In genomic region chr20:48738399-48739304, GRCh38 we compare ENCODE assay signal across 1 cellular context.
TF ChIP-seq lines count a peak whose summit lies in the region.

No MANE protein-coding gene starts in this region.

TF ChIP-seq in HepG2, 621 proteins besides CTCF, POLR2A, EP300 and RAD21 (continued from another document and continues in another):
- TF ChIP-seq RNF219 (CRISPR knock-in tag; IDR thresholded peaks at IDR 0.05): no peak
- no peak for TF ChIP-seq CBX2 (IDR thresholded peaks at IDR 0.05; ENCODE audit: low read depth, low read length)
- no peak for TF ChIP-seq CBX2 (CRISPR knock-in tag; IDR thresholded peaks at IDR 0.05; ENCODE audit: low read depth)
- no peak; the same call in 1 of the 2 replicates for TF ChIP-seq ZBTB20 (CRISPR knock-in tag; IDR thresholded peaks at IDR 0.05; ENCODE audit: borderline replicate concordance, low read depth)
- peak; percentile 57 for TF ChIP-seq RXRA (CRISPR knock-in tag; IDR thresholded peaks at IDR 0.05)
- no peak for TF ChIP-seq ATF3 (CRISPR knock-in tag; IDR thresholded peaks at IDR 0.05)
- no peak for TF ChIP-seq PHB2 (IDR thresholded peaks at IDR 0.05; ENCODE audit: partially characterized antibody)
- TF ChIP-seq KDM5A (IDR thresholded peaks at IDR 0.05; ENCODE audit: borderline replicate concordance, low read length): no peak
- no peak for TF ChIP-seq SOX13 (IDR thresholded peaks at IDR 0.05)
- TF ChIP-seq SOX13 (CRISPR knock-in tag; conservative IDR thresholded peaks at IDR 0.05 in 1 of 2, IDR thresholded peaks at IDR 0.05 in 1 of 2): no peak; a peak in 1 of 4 replicates
- TF ChIP-seq MAFG (CRISPR knock-in tag; IDR thresholded peaks at IDR 0.05): no peak
- no peak for TF ChIP-seq EZH2 (conservative IDR thresholded peaks at IDR 0.05; ENCODE audit: low read depth, low read length)
- no peak for TF ChIP-seq ZNF318 (CRISPR knock-in tag; IDR thresholded peaks at IDR 0.05)
- no peak for TF ChIP-seq THAP8 (CRISPR knock-in tag; IDR thresholded peaks at IDR 0.05; ENCODE audit: borderline replicate concordance)
- no peak for TF ChIP-seq POGK (CRISPR knock-in tag; conservative IDR thresholded peaks at IDR 0.05)
- no peak for TF ChIP-seq RFXANK (CRISPR knock-in tag; IDR thresholded peaks at IDR 0.05)
- TF ChIP-seq ZNF629 (CRISPR knock-in tag; conservative IDR thresholded peaks at IDR 0.05): peak; percentile 51
- TF ChIP-seq BCL6 (CRISPR knock-in tag; IDR thresholded peaks at IDR 0.05): peak; percentile 15; the same call in 1 of the 2 replicates
- TF ChIP-seq ZFP91 (CRISPR knock-in tag; IDR thresholded peaks at IDR 0.05; ENCODE audit: borderline replicate concordance): peak; percentile 37; the same call in 1 of the 2 replicates
- no peak for TF ChIP-seq ZBTB25 (CRISPR knock-in tag; IDR thresholded peaks at IDR 0.05)
- TF ChIP-seq MYNN (CRISPR knock-in tag; IDR thresholded peaks at IDR 0.05; ENCODE audit: low read depth): no peak
- TF ChIP-seq ZNF672 (CRISPR knock-in tag; IDR thresholded peaks at IDR 0.05): no peak
- TF ChIP-seq NCOR1 (IDR thresholded peaks at IDR 0.05; ENCODE audit: borderline replicate concordance, low read length): no peak
- no peak for TF ChIP-seq ADNP (CRISPR knock-in tag; IDR thresholded peaks at IDR 0.05)
- no peak for TF ChIP-seq PTBP1 (IDR thresholded peaks at IDR 0.05; ENCODE audit: low read depth, low read length, poor library complexity, severe bottlenecking)
- no peak for TF ChIP-seq ZNF12 (CRISPR knock-in tag; IDR thresholded peaks at IDR 0.05)
- no peak for TF ChIP-seq CEBPZ (IDR thresholded peaks at IDR 0.05; ENCODE audit: low read length)
- no peak for TF ChIP-seq MATR3 (CRISPR knock-in tag; IDR thresholded peaks at IDR 0.05)
- TF ChIP-seq LBX2 (CRISPR knock-in tag; IDR thresholded peaks at IDR 0.05; ENCODE audit: borderline replicate concordance): no peak
- TF ChIP-seq ZNF572 (CRISPR knock-in tag; IDR thresholded peaks at IDR 0.05): peak; percentile 77; the same call in 1 of the 2 replicates
- TF ChIP-seq MEF2D (CRISPR knock-in tag; IDR thresholded peaks at IDR 0.05): peak; percentile 97
- no peak for TF ChIP-seq ZNF800 (CRISPR knock-in tag; IDR thresholded peaks at IDR 0.05)
- TF ChIP-seq ZNF589 (CRISPR knock-in tag; conservative IDR thresholded peaks at IDR 0.05): no peak
- no peak for TF ChIP-seq RFX5 (IDR thresholded peaks at IDR 0.05; ENCODE audit: low read depth, low read length)
- no peak for TF ChIP-seq SIX1 (CRISPR knock-in tag; IDR thresholded peaks at IDR 0.05; ENCODE audit: borderline replicate concordance)
- no peak for TF ChIP-seq CBFB (CRISPR knock-in tag; IDR thresholded peaks at IDR 0.05)
